In genomic region chrX:63434206-63434605, GRCh38 we compare ENCODE assay signal across 21 cellular contexts.
DNase-seq lines count a peak whose midpoint lies in the region; ATAC-seq, FAIRE-seq and TF ChIP-seq lines count a peak whose summit lies in the region.
"Had no signal": no experiment of that assay in that cellular context is flagged by ENCODE, and none has a peak within 500 bp of the region (broad histone marks: within the 10 kb centered on the region; RNA-seq: fewer than 3 reads in every experiment).

No MANE protein-coding gene starts in this region.

- H2AFZ ChIP-seq in smooth muscle cell (ENCODE audit: low read depth) (no peak overlapping the region), osteoblast (ENCODE audit: low read length) (no peak overlapping the region)

- no peak overlapping the region for H3K4me2 ChIP-seq in smooth muscle cell
- no peak overlapping the region for H3K4me2 ChIP-seq in osteoblast (ENCODE audit: insufficient read depth, low read length)
- H3K4me2 ChIP-seq: A549; BLaER1 treated with 17β-estradiol and CSF1 and Interleukin-3, amounts not matched to agents 10 nM and 100 nM had no signal

- H4K20me1 ChIP-seq in smooth muscle cell (ENCODE audit: low read depth) (no peaks in the 10 kb centered on the region), osteoblast (ENCODE audit: insufficient read depth, low read length) (no peaks in the 10 kb centered on the region)
- H4K20me1 ChIP-seq: BLaER1 treated with 17β-estradiol and CSF1 and Interleukin-3, amounts not matched to agents 10 nM and 100 nM had no signal

- H3K9ac ChIP-seq in smooth muscle cell (ENCODE audit: low read depth) = no peak overlapping the region
- H3K9ac ChIP-seq: BLaER1 treated with 17β-estradiol and CSF1 and Interleukin-3, amounts not matched to agents 10 nM and 100 nM had no signal

- peaks cover 6% of the 10 kb centered on the region for H3K9me3 Mint-ChIP-seq in Calu3 (ENCODE audit: low read depth, unreplicated experiment)
- H3K9me3 Mint-ChIP-seq: HFFc6 had no signal

- ATAC-seq in RWPE2 (ENCODE audit: low read depth) (no peak), pancreas (no peak), HG03571 (IDR thresholded peaks at IDR 0.05; ENCODE audit: unreplicated experiment) (no peak)
- ATAC-seq: A549 had no signal

- H3K27ac Mint-ChIP-seq in Calu3 (ENCODE audit: unreplicated experiment) = peak overlapping the region; percentile 69
- H3K27ac Mint-ChIP-seq: HFFc6 had no signal

- TF ChIP-seq CTCF in Calu3 (IDR thresholded peaks at IDR 0.05; ENCODE audit: unreplicated experiment) (no peak), RWPE2 (IDR thresholded peaks at IDR 0.05; ENCODE audit: poor library complexity, severe bottlenecking) (no peak), esophagus squamous epithelium (IDR thresholded peaks at IDR 0.05) (no peak), smooth muscle cell (IDR thresholded peaks at IDR 0.05; ENCODE audit: borderline replicate concordance, insufficient read depth, poor library complexity, severe bottlenecking) (no peak), pancreas (IDR thresholded peaks at IDR 0.05) (no peak), osteoblast (IDR thresholded peaks at IDR 0.05; ENCODE audit: extremely low read depth, low read depth, low read length) (no peak)

- H3F3A ChIP-seq in smooth muscle cell (ENCODE audit: low read depth) = no peaks in the 10 kb centered on the region

- H3K4me1 ChIP-seq in RWPE2 (ENCODE audit: insufficient read depth, poor library complexity, severe bottlenecking) (peaks cover 12% of the 10 kb centered on the region), esophagus squamous epithelium (peaks cover 0 to 12% (median 0%) of the 10 kb centered on the region in 3 donors), smooth muscle cell (ENCODE audit: low read depth) (peaks cover 4% of the 10 kb centered on the region), pancreas (peaks cover 0 to 4% (median 0%) of the 10 kb centered on the region in 3 donors), osteoblast (ENCODE audit: insufficient read depth, low read length) (no peaks in the 10 kb centered on the region)
- H3K4me1 ChIP-seq: A549; BLaER1 treated with 17β-estradiol and CSF1 and Interleukin-3, amounts not matched to agents 10 nM and 100 nM; SJSA1 had no signal

- 93 to 100% methylated on average over 1 to 10 of the region's 10 CpGs for WGBS in esophagus squamous epithelium, 2 donors
- 83% methylated on average over 10 of the region's 10 CpGs for WGBS in smooth muscle cell (ENCODE audit: low lambda C conversion rate)
- WGBS in pancreas, 2 donors = 87 to 95% methylated on average over 10 of the region's 10 CpGs

- H3K27me3 ChIP-seq in RWPE2 (ENCODE audit: insufficient read depth, poor library complexity, severe bottlenecking) = no peaks in the 10 kb centered on the region
- H3K27me3 ChIP-seq in esophagus squamous epithelium = no peaks in the 10 kb centered on the region
- H3K27me3 ChIP-seq in smooth muscle cell (ENCODE audit: low read depth) = no peaks in the 10 kb centered on the region
- no peaks in the 10 kb centered on the region for H3K27me3 ChIP-seq in pancreas
- H3K27me3 ChIP-seq in osteoblast (ENCODE audit: insufficient read depth, low read length) = no peaks in the 10 kb centered on the region
- H3K27me3 ChIP-seq: SJSA1 had no signal

- H3K27me3 Mint-ChIP-seq in Calu3 (ENCODE audit: unreplicated experiment) = no peaks in the 10 kb centered on the region

- peak overlapping the region; percentile 9 for H3K4me3 Mint-ChIP-seq in Calu3 (ENCODE audit: low read depth, unreplicated experiment)
- H3K4me3 Mint-ChIP-seq: HFFc6, IgD-negative memory B cell had no signal

- H3K9me3 ChIP-seq in RWPE2 (ENCODE audit: severe bottlenecking) = no peaks in the 10 kb centered on the region
- H3K9me3 ChIP-seq in esophagus squamous epithelium = no peaks in the 10 kb centered on the region
- H3K9me3 ChIP-seq in smooth muscle cell (replicated peaks; ENCODE audit: low read depth) = no peaks in the 10 kb centered on the region
- no peaks in the 10 kb centered on the region for H3K9me3 ChIP-seq in pancreas
- H3K9me3 ChIP-seq in osteoblast (ENCODE audit: low read depth, low read length) = no peaks in the 10 kb centered on the region
- H3K9me3 ChIP-seq: A549, SJSA1 had no signal

- no peak for DNase-seq in Calu3
- DNase-seq in RWPE2 (ENCODE audit: low spot score) = no peak
- DNase-seq in esophagus squamous epithelium (lab: John Stamatoyannopoulos, UW) = no peak
- no peak for DNase-seq in smooth muscle cell (lab: John Stamatoyannopoulos, UW; ENCODE audit: unreplicated experiment)
- DNase-seq in pancreas = no peak
- no peak for DNase-seq in osteoblast (ENCODE audit: insufficient read length, low spot score, missing footprints)
- DNase-seq in effector CD4-positive, alpha-beta T cell = no peak
- DNase-seq: DMS 273 treated with DMSO at 0.1 percent for 48 hours; GF-D8; HFFc6; NCI-H187 treated with DMSO at 0.1 percent for 48 hours; NCI-H446; NK-92 treated with Interleukin-12 subunit alpha and Interleukin-12 subunit beta, amount 100 ng/mL, for 24 hours; RPMI8226 had no signal

- H3K36me3 Mint-ChIP-seq in Calu3 (ENCODE audit: insufficient read depth, unreplicated experiment) = peaks cover 8% of the 10 kb centered on the region

- no peaks in the 10 kb centered on the region for H3K36me3 ChIP-seq in RWPE2 (ENCODE audit: low read depth)
- H3K36me3 ChIP-seq in esophagus squamous epithelium = peaks cover 0 to 5% (median 0%) of the 10 kb centered on the region in 3 donors
- no peaks in the 10 kb centered on the region for H3K36me3 ChIP-seq in smooth muscle cell (ENCODE audit: low read depth)
- no peaks in the 10 kb centered on the region for H3K36me3 ChIP-seq in pancreas
- H3K36me3 ChIP-seq in osteoblast (ENCODE audit: insufficient read depth, low read length) = no peaks in the 10 kb centered on the region
- H3K36me3 ChIP-seq: SJSA1 had no signal

- H3K79me2 ChIP-seq in smooth muscle cell (ENCODE audit: low read depth) (peaks cover 4% of the 10 kb centered on the region), osteoblast (ENCODE audit: insufficient read depth, low read length) (peaks cover 5% of the 10 kb centered on the region)

- H3K4me1 Mint-ChIP-seq in Calu3 (ENCODE audit: low read depth, unreplicated experiment) = peaks cover 14% of the 10 kb centered on the region
- H3K4me1 Mint-ChIP-seq: IgD-negative memory B cell had no signal

- TF ChIP-seq POLR2A in esophagus squamous epithelium (IDR thresholded peaks at IDR 0.05) = no peak

- FAIRE-seq in pancreas (lab: Jason Lieb, UNC) = no peak
- FAIRE-seq: GM12891, GM18507 had no signal

- intact Hi-C loops in Calu3 (cut with micrococcal nuclease; ENCODE audit: unreplicated experiment) (no loop called here), esophagus squamous epithelium (cut with DNase I) (no loop called here), pancreas (cut with DNase I) (no loop called here)

- CTCF ChIA-PET in Calu3 (lab: Charles Lee) = no interaction called here

- no peak overlapping the region for H3K4me3 ChIP-seq in RWPE2 (ENCODE audit: severe bottlenecking)
- no peak overlapping the region for H3K4me3 ChIP-seq in esophagus squamous epithelium
- H3K4me3 ChIP-seq in smooth muscle cell = no peak overlapping the region
- no peak overlapping the region for H3K4me3 ChIP-seq in pancreas
- no peak overlapping the region for H3K4me3 ChIP-seq in osteoblast (ENCODE audit: insufficient read depth, low read length)
- H3K4me3 ChIP-seq: A549; BLaER1 treated with 17β-estradiol and CSF1 and Interleukin-3, amounts not matched to agents 10 nM and 100 nM; SJSA1 had no signal

- no TSS peak for BruUV-seq in Calu3 (replicated peaks; lab: Mats Ljungman, UMichigan)

- peak overlapping the region; percentile 31 for H3K27ac ChIP-seq in RWPE2 (ENCODE audit: poor library complexity, severe bottlenecking)
- peak overlapping the region; percentile 29 to 58 (median 50) for H3K27ac ChIP-seq in esophagus squamous epithelium
- peak overlapping the region; percentile 35 for H3K27ac ChIP-seq in smooth muscle cell (ENCODE audit: low read depth)
- no peak overlapping the region for H3K27ac ChIP-seq in pancreas
- H3K27ac ChIP-seq in osteoblast (ENCODE audit: low read depth, low read length) = no peak overlapping the region
- H3K27ac ChIP-seq: A549; BLaER1 treated with 17β-estradiol and CSF1 and Interleukin-3, amounts not matched to agents 10 nM and 100 nM; SJSA1 had no signal

Comparison
In these comparisons a context has a peak if more than half of its experiments do, and no peak if none do; other contexts are left out.
1. H3K27ac ChIP-seq: peak in RWPE2 (single experiment), esophagus squamous epithelium (4 of 4) and smooth muscle cell (single experiment); none in pancreas (0 of 4) and osteoblast (single experiment).